12 cellular contexts compared by ENCODE assay signal in genomic region chr7:28588606-28589005, GRCh38.
DNase-seq lines count a peak whose midpoint lies in the region; ATAC-seq and TF ChIP-seq lines count a peak whose summit lies in the region.
"Had no signal": no experiment of that assay in that cellular context is flagged by ENCODE, and none has a peak within 500 bp of the region (broad histone marks: within the 10 kb centered on the region; RNA-seq: fewer than 3 reads in every experiment).

No MANE protein-coding gene starts in this region.

- no peak overlapping the region for H3K27ac Mint-ChIP-seq in stimulated activated naive B cell treated with anti-CD40 and anti-IgM and Interleukin-4, amounts not matched to agents 10 μg/mL and 1 μg/mL and 100 μg/mL, for 72 hours
- H3K27ac Mint-ChIP-seq in activated CD8-positive, alpha-beta T cell treated with anti-CD3 and anti-CD28 coated beads, Interleukin-2, amount 10 ng/mL, durations not matched to agents 7 days and 5 days = no peak overlapping the region
- H3K27ac Mint-ChIP-seq: CD4-positive, alpha-beta memory T cell had no signal

- no peaks in the 10 kb centered on the region for H3K9me3 ChIP-seq in left ventricle myocardium inferior (replicated peaks)
- no peaks in the 10 kb centered on the region for H3K9me3 ChIP-seq in gastrocnemius medialis
- no peaks in the 10 kb centered on the region for H3K9me3 ChIP-seq in WERI-Rb-1 (ENCODE audit: severe bottlenecking)
- H3K9me3 ChIP-seq: HAP-1 had no signal

- TF ChIP-seq CTCF in left ventricle myocardium inferior (IDR thresholded peaks at IDR 0.05; ENCODE audit: borderline replicate concordance) (no peak), gastrocnemius medialis (IDR thresholded peaks at IDR 0.05 in 4 of 5, conservative IDR thresholded peaks at IDR 0.05 in 1 of 5) (no peak), WERI-Rb-1 (IDR thresholded peaks at IDR 0.05; ENCODE audit: low read depth, low read length) (no peak)

- in situ Hi-C loops in gastrocnemius medialis (cut with MboI; ENCODE audit: low sequenced_read_pairs in 4 of 4) = no loop called here

- intact Hi-C loops in left ventricle myocardium superior (cut with micrococcal nuclease) (no loop called here), left ventricle myocardium inferior (cut with micrococcal nuclease) (no loop called here), gastrocnemius medialis (cut with DNase I; ENCODE audit: low total_unique reads) (no loop called here)

- CTCF ChIA-PET in activated CD8-positive, alpha-beta T cell treated with anti-CD3 and anti-CD28 coated beads, Interleukin-2, amount 10 ng/mL, durations not matched to agents 7 days and 5 days (lab: Charles Lee) = no interaction called here

- H3K4me1 ChIP-seq in left ventricle myocardium inferior (peaks cover 7% of the 10 kb centered on the region), gastrocnemius medialis (no peaks in the 10 kb centered on the region)

- H3K36me3 ChIP-seq in left ventricle myocardium inferior (no peaks in the 10 kb centered on the region), gastrocnemius medialis (no peaks in the 10 kb centered on the region), WERI-Rb-1 (no peaks in the 10 kb centered on the region)
- H3K36me3 ChIP-seq: HAP-1 had no signal

- H3K4me3 ChIP-seq in left ventricle myocardium inferior (no peak overlapping the region), gastrocnemius medialis (no peak overlapping the region), WERI-Rb-1 (ENCODE audit: low read depth, low read length) (no peak overlapping the region)
- H3K4me3 ChIP-seq: HAP-1 had no signal

- peaks cover 10 to 11% of the 10 kb centered on the region in 2 donors for H3K4me1 Mint-ChIP-seq in stimulated activated naive B cell treated with anti-CD40 and anti-IgM and Interleukin-4, amounts not matched to agents 10 μg/mL and 1 μg/mL and 100 μg/mL, for 72 hours
- H3K4me1 Mint-ChIP-seq in activated CD8-positive, alpha-beta T cell treated with anti-CD3 and anti-CD28 coated beads, Interleukin-2, amount 10 ng/mL, durations not matched to agents 7 days and 5 days (ENCODE audit: low read depth) = peaks cover 55% of the 10 kb centered on the region
- H3K4me1 Mint-ChIP-seq: CD4-positive, alpha-beta memory T cell had no signal

- H3K27ac ChIP-seq in left ventricle myocardium inferior (replicated peaks) (no peak overlapping the region), gastrocnemius medialis (no peak overlapping the region), WERI-Rb-1 (no peak overlapping the region)

- H3K36me3 Mint-ChIP-seq in stimulated activated naive B cell treated with anti-CD40 and anti-IgM and Interleukin-4, amounts not matched to agents 10 μg/mL and 1 μg/mL and 100 μg/mL, for 72 hours = no peaks in the 10 kb centered on the region
- H3K36me3 Mint-ChIP-seq in activated CD8-positive, alpha-beta T cell treated with anti-CD3 and anti-CD28 coated beads, Interleukin-2, amount 10 ng/mL, durations not matched to agents 7 days and 5 days (ENCODE audit: low read depth) = peaks cover 9% of the 10 kb centered on the region
- H3K36me3 Mint-ChIP-seq: CD4-positive, alpha-beta memory T cell had no signal

- H3K27me3 Mint-ChIP-seq in stimulated activated naive B cell treated with anti-CD40 and anti-IgM and Interleukin-4, amounts not matched to agents 10 μg/mL and 1 μg/mL and 100 μg/mL, for 72 hours = peaks cover 0 to 13% of the 10 kb centered on the region in 2 donors
- H3K27me3 Mint-ChIP-seq in activated CD8-positive, alpha-beta T cell treated with anti-CD3 and anti-CD28 coated beads, Interleukin-2, amount 10 ng/mL, durations not matched to agents 7 days and 5 days (ENCODE audit: low read depth) = peaks cover 2% of the 10 kb centered on the region

- no peaks in the 10 kb centered on the region for H3K27me3 ChIP-seq in left ventricle myocardium inferior (ENCODE audit: low read depth)
- no peaks in the 10 kb centered on the region for H3K27me3 ChIP-seq in gastrocnemius medialis
- peaks cover 62% of the 10 kb centered on the region for H3K27me3 ChIP-seq in WERI-Rb-1 (ENCODE audit: insufficient read depth, low read depth, severe bottlenecking)

- peak; percentile 42 for ATAC-seq in left ventricle myocardium superior
- peak; percentile 56 to 80 for ATAC-seq in gastrocnemius medialis
- ATAC-seq in stimulated activated naive B cell treated with anti-CD40 and anti-IgM and Interleukin-4, amounts not matched to agents 10 μg/mL and 1 μg/mL and 100 μg/mL, for 72 hours (replicated peaks) = no peak
- ATAC-seq in activated CD8-positive, alpha-beta T cell treated with anti-CD3 and anti-CD28 coated beads, Interleukin-2, amount 10 ng/mL, durations not matched to agents 7 days and 5 days = no peak

- no peak for DNase-seq in left ventricle myocardium superior
- DNase-seq in left ventricle myocardium inferior = no peak
- DNase-seq in astrocyte of the hippocampus (ENCODE audit: low read depth, low spot score) = peak; percentile 16
- DNase-seq in gastrocnemius medialis = peak in 1 of 2 donors; percentile 18
- DNase-seq in WERI-Rb-1 = no peak
- DNase-seq in stimulated activated naive B cell treated with anti-CD40 and anti-IgM and Interleukin-4, amounts not matched to agents 10 μg/mL and 1 μg/mL and 100 μg/mL, for 72 hours = no peak
- no peak for DNase-seq in activated CD8-positive, alpha-beta T cell treated with anti-CD3 and anti-CD28 coated beads, Interleukin-2, amount 10 ng/mL, durations not matched to agents 7 days and 5 days
- DNase-seq: ACHN; CD4-positive, alpha-beta memory T cell; DMS79; IMR-90 had no signal

- no peaks in the 10 kb centered on the region for H3K9me3 Mint-ChIP-seq in stimulated activated naive B cell treated with anti-CD40 and anti-IgM and Interleukin-4, amounts not matched to agents 10 μg/mL and 1 μg/mL and 100 μg/mL, for 72 hours
- no peaks in the 10 kb centered on the region for H3K9me3 Mint-ChIP-seq in activated CD8-positive, alpha-beta T cell treated with anti-CD3 and anti-CD28 coated beads, Interleukin-2, amount 10 ng/mL, durations not matched to agents 7 days and 5 days (ENCODE audit: insufficient read depth)

- TF ChIP-seq POLR2A in gastrocnemius medialis (IDR thresholded peaks at IDR 0.05) = no peak

- POLR2A ChIA-PET in activated CD8-positive, alpha-beta T cell treated with anti-CD3 and anti-CD28 coated beads, Interleukin-2, amount 10 ng/mL, durations not matched to agents 7 days and 5 days (lab: Charles Lee) = no interaction called here

- no peak overlapping the region for H3K4me3 Mint-ChIP-seq in stimulated activated naive B cell treated with anti-CD40 and anti-IgM and Interleukin-4, amounts not matched to agents 10 μg/mL and 1 μg/mL and 100 μg/mL, for 72 hours
- no peak overlapping the region for H3K4me3 Mint-ChIP-seq in activated CD8-positive, alpha-beta T cell treated with anti-CD3 and anti-CD28 coated beads, Interleukin-2, amount 10 ng/mL, durations not matched to agents 7 days and 5 days
- H3K4me3 Mint-ChIP-seq: CD4-positive, alpha-beta memory T cell had no signal

Comparison
In these comparisons a context has a peak if more than half of its experiments do, and no peak if none do; other contexts are left out.
1. ATAC-seq: peak in left ventricle myocardium superior (single experiment) and gastrocnemius medialis (2 of 2); none in stimulated activated naive B cell treated with anti-CD40 and anti-IgM and Interleukin-4, amounts not matched to agents 10 μg/mL and 1 μg/mL and 100 μg/mL, for 72 hours (0 of 2) and activated CD8-positive, alpha-beta T cell treated with anti-CD3 and anti-CD28 coated beads, Interleukin-2, amount 10 ng/mL, durations not matched to agents 7 days and 5 days (single experiment).